Comparison of ENCODE assay signal across 21 cellular contexts in genomic region chr1:54588377-54588776, GRCh38. TPM values are rescaled to one million over a fixed set of nuclear protein-coding genes. Genes with fewer than 3 reads are reported as not detected.
A peak's percentile ranks its signal among the peaks of the same experiment; 100 is the strongest.
DNase-seq lines count a peak whose midpoint lies in the region; ATAC-seq and TF ChIP-seq lines count a peak whose summit lies in the region.
"Had no signal": no experiment of that assay in that cellular context is flagged by ENCODE, and none has a peak within 500 bp of the region (broad histone marks: within the 10 kb centered on the region; RNA-seq: fewer than 3 reads in every experiment).

No MANE protein-coding gene starts in this region.

- no peak overlapping the region for H3K4me3 Mint-ChIP-seq in activated T-helper 17 cell treated with anti-CD3 and anti-CD28 coated beads, Interleukin-2, amount 50 U/mL, for 72 hours
- no peak overlapping the region for H3K4me3 Mint-ChIP-seq in nephron progenitor cell
- H3K4me3 Mint-ChIP-seq in activated T-helper 2 cell treated with anti-CD3 and anti-CD28 coated beads, Interferon-gamma antibody, Interleukin-2, Interleukin-4, amounts not matched to agents 10 μg/mL and 5 μg/mL and 100 μg/mL, durations not matched to agents 14 hours and 24 hours and 36 hours (ENCODE audit: low read depth), result no peak overlapping the region

- H3K9me3 Mint-ChIP-seq in activated T-helper 17 cell treated with anti-CD3 and anti-CD28 coated beads, Interleukin-2, amount 50 U/mL, for 72 hours, result no peaks in the 10 kb centered on the region
- no peaks in the 10 kb centered on the region for H3K9me3 Mint-ChIP-seq in nephron progenitor cell
- H3K9me3 Mint-ChIP-seq in activated T-helper 2 cell treated with anti-CD3 and anti-CD28 coated beads, Interferon-gamma antibody, Interleukin-2, Interleukin-4, amounts not matched to agents 10 μg/mL and 5 μg/mL and 100 μg/mL, durations not matched to agents 14 hours and 24 hours and 36 hours, result no peaks in the 10 kb centered on the region

- ATAC-seq in activated T-helper 17 cell treated with anti-CD3 and anti-CD28 coated beads, Interleukin-2, amount 50 U/mL, for 72 hours (replicated peaks), result no peak
- ATAC-seq: HCT116, Panc1 had no signal

- H3K4me1 Mint-ChIP-seq in activated T-helper 17 cell treated with anti-CD3 and anti-CD28 coated beads, Interleukin-2, amount 50 U/mL, for 72 hours, result peaks cover 5% of the 10 kb centered on the region
- H3K4me1 Mint-ChIP-seq in nephron progenitor cell, result peaks cover 41% of the 10 kb centered on the region
- no peaks in the 10 kb centered on the region for H3K4me1 Mint-ChIP-seq in activated T-helper 2 cell treated with anti-CD3 and anti-CD28 coated beads, Interferon-gamma antibody, Interleukin-2, Interleukin-4, amounts not matched to agents 10 μg/mL and 5 μg/mL and 100 μg/mL, durations not matched to agents 14 hours and 24 hours and 36 hours (ENCODE audit: low read depth)

- H3K4me3 ChIP-seq in Jurkat, Clone E6-1 (ENCODE audit: low read length), result no peak overlapping the region

- H3K27me3 Mint-ChIP-seq in activated T-helper 17 cell treated with anti-CD3 and anti-CD28 coated beads, Interleukin-2, amount 50 U/mL, for 72 hours, result no peaks in the 10 kb centered on the region
- H3K27me3 Mint-ChIP-seq in nephron progenitor cell (ENCODE audit: low read depth, poor library complexity), result peaks cover 5% of the 10 kb centered on the region
- H3K27me3 Mint-ChIP-seq in activated T-helper 2 cell treated with anti-CD3 and anti-CD28 coated beads, Interferon-gamma antibody, Interleukin-2, Interleukin-4, amounts not matched to agents 10 μg/mL and 5 μg/mL and 100 μg/mL, durations not matched to agents 14 hours and 24 hours and 36 hours (ENCODE audit: low read depth), result no peaks in the 10 kb centered on the region

- DNase-seq in NCI-H2029 (lab: John Stamatoyannopoulos, UW) (peak; percentile 38), NCI-H2029 treated with DMSO at 0.1 percent for 48 hours (lab: John Stamatoyannopoulos, UW) (no peak), nephron progenitor cell (no peak), T-helper 1 cell (no peak), inferior parietal cortex (ENCODE audit: extremely low spot score) (no peak)
- peak; percentile 49 for DNase-seq in Jurkat, Clone E6-1 (ENCODE audit: low read depth, low spot score)
- no peak for DNase-seq in activated T-helper 2 cell treated with anti-CD3 and anti-CD28 coated beads, Interferon-gamma antibody, Interleukin-2, Interleukin-4, amounts not matched to agents 10 μg/mL and 5 μg/mL and 100 μg/mL, durations not matched to agents 14 hours and 24 hours and 36 hours (ENCODE audit: low spot score)
- DNase-seq: ACHN; DMS53; EL; GF-D8; GOT3; NCI-H1417; NCI-H187; NCI-H524; NCI-H774; NK-92 treated with Interleukin-12 subunit alpha and Interleukin-12 subunit beta, amount 100 ng/mL, for 24 hours had no signal

- peak overlapping the region; percentile 20 for H3K27ac Mint-ChIP-seq in activated T-helper 17 cell treated with anti-CD3 and anti-CD28 coated beads, Interleukin-2, amount 50 U/mL, for 72 hours
- H3K27ac Mint-ChIP-seq in nephron progenitor cell, result peak overlapping the region; percentile 63
- H3K27ac Mint-ChIP-seq in activated T-helper 2 cell treated with anti-CD3 and anti-CD28 coated beads, Interferon-gamma antibody, Interleukin-2, Interleukin-4, amounts not matched to agents 10 μg/mL and 5 μg/mL and 100 μg/mL, durations not matched to agents 14 hours and 24 hours and 36 hours, result no peak overlapping the region

- H3K36me3 Mint-ChIP-seq in activated T-helper 17 cell treated with anti-CD3 and anti-CD28 coated beads, Interleukin-2, amount 50 U/mL, for 72 hours (ENCODE audit: low read depth), result no peaks in the 10 kb centered on the region
- no peaks in the 10 kb centered on the region for H3K36me3 Mint-ChIP-seq in nephron progenitor cell (ENCODE audit: low read depth)
- no peaks in the 10 kb centered on the region for H3K36me3 Mint-ChIP-seq in activated T-helper 2 cell treated with anti-CD3 and anti-CD28 coated beads, Interferon-gamma antibody, Interleukin-2, Interleukin-4, amounts not matched to agents 10 μg/mL and 5 μg/mL and 100 μg/mL, durations not matched to agents 14 hours and 24 hours and 36 hours (ENCODE audit: low read depth)

- intact Hi-C loops in activated T-helper 2 cell treated with anti-CD3 and anti-CD28 coated beads, Interferon-gamma antibody, Interleukin-2, Interleukin-4, amounts not matched to agents 10 μg/mL and 5 μg/mL and 100 μg/mL, durations not matched to agents 14 hours and 24 hours and 36 hours (cut with micrococcal nuclease), result no loop called here

- no peak for TF ChIP-seq CTCF in nephron progenitor cell (IDR thresholded peaks at IDR 0.05)

RNA-seq across cellular contexts. Expression of gene FAM151A, which starts 34.9 kb away (rescaled TPM):
- polyA plus RNA-seq in Jurkat, Clone E6-1 (2012; ENCODE audit: insufficient read depth, insufficient read length), result not detected
- not detected for total RNA-seq in activated T-helper 17 cell treated with anti-CD3 and anti-CD28 coated beads, Interleukin-2, amount 50 U/mL, for 72 hours
- not detected in 2 replicates for total RNA-seq in activated T-helper 2 cell treated with anti-CD3 and anti-CD28 coated beads, Interferon-gamma antibody, Interleukin-2, Interleukin-4, amounts not matched to agents 10 μg/mL and 5 μg/mL and 100 μg/mL, durations not matched to agents 14 hours and 24 hours and 36 hours
- total RNA-seq: M059J had no signal

RNA-seq across cellular contexts. Expression of gene ACOT11, which starts 40.3 kb away (rescaled TPM):
- 2.3 TPM for polyA plus RNA-seq in Jurkat, Clone E6-1 (2012; ENCODE audit: insufficient read depth, insufficient read length)
- total RNA-seq in activated T-helper 17 cell treated with anti-CD3 and anti-CD28 coated beads, Interleukin-2, amount 50 U/mL, for 72 hours, result 1 to 10 TPM; 1.0 to 3.2 TPM
- 1.8 and 2.3 TPM in 2 replicates for total RNA-seq in activated T-helper 2 cell treated with anti-CD3 and anti-CD28 coated beads, Interferon-gamma antibody, Interleukin-2, Interleukin-4, amounts not matched to agents 10 μg/mL and 5 μg/mL and 100 μg/mL, durations not matched to agents 14 hours and 24 hours and 36 hours

RNA-seq across cellular contexts. Expression of gene MROH7, which starts 53.2 kb away (rescaled TPM):
- not detected for polyA plus RNA-seq in Jurkat, Clone E6-1 (2012; ENCODE audit: insufficient read depth, insufficient read length)
- total RNA-seq in activated T-helper 17 cell treated with anti-CD3 and anti-CD28 coated beads, Interleukin-2, amount 50 U/mL, for 72 hours, result 1 to 10 TPM in 1 of 2 donors, under 1 TPM in 1; 0.09 to 1.2 TPM
- 0.16 TPM in 2 replicates for total RNA-seq in activated T-helper 2 cell treated with anti-CD3 and anti-CD28 coated beads, Interferon-gamma antibody, Interleukin-2, Interleukin-4, amounts not matched to agents 10 μg/mL and 5 μg/mL and 100 μg/mL, durations not matched to agents 14 hours and 24 hours and 36 hours
- total RNA-seq: M059J had no signal

Comparison
In these comparisons a context has a peak if more than half of its experiments do, and no peak if none do; other contexts are left out.
1. DNase-seq: peak in NCI-H2029 (single experiment) and Jurkat, Clone E6-1 (single experiment); none in NCI-H2029 treated with DMSO at 0.1 percent for 48 hours (single experiment), nephron progenitor cell (single experiment), T-helper 1 cell (0 of 5), activated T-helper 2 cell treated with anti-CD3 and anti-CD28 coated beads, Interferon-gamma antibody, Interleukin-2, Interleukin-4, amounts not matched to agents 10 μg/mL and 5 μg/mL and 100 μg/mL, durations not matched to agents 14 hours and 24 hours and 36 hours (single experiment) and inferior parietal cortex (single experiment).